In the genomic region with DNA sequence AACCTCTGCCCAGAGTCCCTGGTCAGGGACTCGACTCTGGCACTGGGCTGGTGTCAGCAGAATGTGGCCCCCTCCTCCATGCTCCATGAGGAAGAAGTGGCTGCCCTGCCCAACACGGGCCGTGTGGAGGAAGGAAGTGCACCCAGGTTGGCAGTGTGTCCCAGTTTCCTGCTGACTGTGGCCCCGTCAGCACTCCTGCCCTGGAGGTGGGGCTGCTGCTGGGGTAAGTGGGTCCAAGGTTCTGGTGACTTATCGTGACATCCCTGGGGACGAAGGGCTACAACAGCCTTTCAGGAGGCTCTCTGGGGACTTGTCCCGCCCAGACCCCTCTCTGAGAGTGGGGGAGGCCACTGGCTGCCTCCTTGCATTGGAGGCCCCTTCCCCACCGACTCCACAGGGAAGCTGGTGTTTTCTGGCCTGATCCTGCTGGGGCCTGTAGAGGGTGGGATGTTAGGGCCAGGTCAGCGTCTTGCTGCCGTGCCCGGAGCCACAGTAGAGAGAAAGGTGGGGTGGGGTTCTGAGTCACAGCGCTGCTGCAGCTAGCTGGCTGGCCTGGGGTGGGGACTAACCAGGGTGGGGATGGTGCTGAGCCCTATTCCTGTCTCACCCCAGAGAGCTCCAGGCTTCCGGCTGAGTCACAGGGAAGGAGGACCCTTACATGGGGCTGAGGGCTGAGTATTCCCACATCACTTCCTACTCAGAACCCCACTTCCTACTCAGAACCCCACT, we compare ENCODE assay signal across 10 cellular contexts. TPM values are rescaled to one million over a fixed set of nuclear protein-coding genes. Genes with fewer than 3 reads are reported as not detected.
DNase-seq lines count a peak whose midpoint lies in the region; ATAC-seq, FAIRE-seq and TF ChIP-seq lines count a peak whose summit lies in the region.
"Had no signal": no experiment of that assay in that cellular context is flagged by ENCODE, and none has a peak within 500 bp of the region (broad histone marks: within the 10 kb centered on the region; RNA-seq: fewer than 3 reads in every experiment).

No MANE protein-coding gene starts in this region.

- CTCF ChIA-PET in HCT116 (lab: Charles Lee) = interaction anchor here (0.6 kb wide), 2 partner anchors 9 to 84 kb away, joined by 3 read pairs; no protein-coding TSS in a partner anchor

- peak overlapping the region; percentile 58 for H3K27ac Mint-ChIP-seq in astrocyte (ENCODE audit: unreplicated experiment)

- peak overlapping the region; percentile 74 for H3K9ac ChIP-seq in HCT116 (ENCODE audit: low read length)
- H3K9ac ChIP-seq in astrocyte (ENCODE audit: low read length) = peak overlapping the region; percentile 53

- peaks cover 81% of the 10 kb centered on the region for H3K79me2 ChIP-seq in HCT116 (ENCODE audit: insufficient read depth, low read length)
- no peaks in the 10 kb centered on the region for H3K79me2 ChIP-seq in astrocyte (ENCODE audit: insufficient read depth, low read length)
- peaks cover 79% of the 10 kb centered on the region for H3K79me2 ChIP-seq in hepatocyte

- DNase-seq in HCT116 (ENCODE audit: low read depth, low spot score) (peak; percentile 66), astrocyte (ENCODE audit: low read depth) (peak; percentile 69), hepatocyte (ENCODE audit: low spot score) (peak; percentile 86), small intestine (peak; percentile 98), HuH-7 (ENCODE audit: low spot score) (no peak), iPS-NIHi11 (ENCODE audit: low spot score) (no peak), frontal cortex (ENCODE audit: low spot score in 2 of 2) (no peak)
- DNase-seq: central memory CD4-positive, alpha-beta T cell; NCI-H1436 had no signal

- BruUV-seq in HCT116 (replicated peaks; lab: Mats Ljungman, UMichigan) = no TSS peak

- H4K20me1 ChIP-seq in HCT116 (ENCODE audit: insufficient read depth) (no peaks in the 10 kb centered on the region), astrocyte (ENCODE audit: insufficient read depth, low read length) (no peaks in the 10 kb centered on the region), hepatocyte (ENCODE audit: insufficient read depth, poor library complexity, severe bottlenecking) (no peaks in the 10 kb centered on the region)

- ATAC-seq in HCT116 = peak; percentile 85
- ATAC-seq in HG03342 (IDR thresholded peaks at IDR 0.05; ENCODE audit: unreplicated experiment) = no peak

- peaks cover 3% of the 10 kb centered on the region for H3K4me1 Mint-ChIP-seq in astrocyte (ENCODE audit: low read depth, unreplicated experiment)

- H2AFZ ChIP-seq in HCT116 (ENCODE audit: low read depth, low read length, poor library complexity, severe bottlenecking) (no peak overlapping the region), astrocyte (ENCODE audit: low read depth, low read length) (peak overlapping the region; percentile 84), hepatocyte (no peak overlapping the region)

- H3K36me3 ChIP-seq in HCT116 (ENCODE audit: control insufficient read depth in 1 of 2, insufficient read depth in 2 of 2, low read length in 2 of 2) = no peaks in the 10 kb centered on the region; a peak in 1 of 4 replicates
- no peaks in the 10 kb centered on the region for H3K36me3 ChIP-seq in astrocyte (ENCODE audit: insufficient read depth, low read length)
- no peaks in the 10 kb centered on the region for H3K36me3 ChIP-seq in hepatocyte (replicated peaks; ENCODE audit: insufficient read depth, low read depth)
- H3K36me3 ChIP-seq in small intestine (ENCODE audit: control insufficient read depth in 2 of 2, insufficient read depth in 2 of 2, low read length in 2 of 2) = peaks cover 0 to under 1% of the 10 kb centered on the region in 2 donors

- TF ChIP-seq CTCF in HCT116 (IDR thresholded peaks at IDR 0.05 in 2 of 3, conservative IDR thresholded peaks at IDR 0.05 in 1 of 3; ENCODE audit: borderline replicate concordance in 1 of 3, insufficient read depth in 1 of 3, low read depth in 2 of 3, low read length in 2 of 3) (no peak), astrocyte (IDR thresholded peaks at IDR 0.05; ENCODE audit: insufficient read depth, low read depth, low read length) (no peak), hepatocyte (IDR thresholded peaks at IDR 0.05; ENCODE audit: poor library complexity) (no peak)

- no peak for TF ChIP-seq POLR2A in HCT116 (IDR thresholded peaks at IDR 0.05; ENCODE audit: borderline replicate concordance, extremely low read depth, insufficient read depth, insufficient read length)

- H3K27me3 ChIP-seq in HCT116 (ENCODE audit: insufficient read depth, low read length) (no peaks in the 10 kb centered on the region), astrocyte (ENCODE audit: insufficient read depth, low read length) (no peaks in the 10 kb centered on the region), hepatocyte (no peaks in the 10 kb centered on the region), small intestine (ENCODE audit: control insufficient read depth in 2 of 2, insufficient read depth in 2 of 2, low read length in 2 of 2) (no peaks in the 10 kb centered on the region)

- H3K27ac ChIP-seq in HCT116 (ENCODE audit: low read depth, low read length) (peak overlapping the region; percentile 99), astrocyte (ENCODE audit: low read depth, low read length) (peak overlapping the region; percentile 60), hepatocyte (peak overlapping the region; percentile 90), small intestine (ENCODE audit: low read depth in 1 of 2, low read length in 1 of 2) (peak overlapping the region; percentile 96 to 100)

- FAIRE-seq in astrocyte (lab: Jason Lieb, UNC) = no peak
- no peak for FAIRE-seq in small intestine (lab: Jason Lieb, UNC)
- no peak for FAIRE-seq in frontal cortex (lab: Jason Lieb, UNC)

- H3K4me3 ChIP-seq in HCT116 (replicated peaks in 1 of 2; ENCODE audit: low read depth in 1 of 2, low read length in 2 of 2) (peak overlapping the region; percentile 33 to 52), astrocyte (ENCODE audit: insufficient read depth, low read depth, low read length) (peak overlapping the region; percentile 20), hepatocyte (no peak overlapping the region), small intestine (ENCODE audit: low read depth in 1 of 2, low read length in 2 of 2) (no peak overlapping the region)

- WGBS in hepatocyte (ENCODE audit: low lambda C conversion rate, missing lambda C conversion rate) = 62% methylated on average over 13 of the region's 13 CpGs
- WGBS in small intestine, 3 donors = 14 to 48% (median 27%) methylated on average over 13 of the region's 13 CpGs

- H3K4me3 Mint-ChIP-seq in astrocyte (ENCODE audit: unreplicated experiment) = no peak overlapping the region

- H3K9me2 ChIP-seq in HCT116 (ENCODE audit: insufficient read depth) (no peaks in the 10 kb centered on the region), hepatocyte (replicated peaks; ENCODE audit: insufficient read depth) (no peaks in the 10 kb centered on the region)

- intact Hi-C loops in HCT116 (cut with micrococcal nuclease) = loop anchor here (2.0 to 10.0 kb wide), 2 partner anchors 27 to 467 kb away; no protein-coding TSS in a partner anchor

- H3K9me3 ChIP-seq in HCT116 (ENCODE audit: control insufficient read depth in 1 of 2, insufficient read depth in 1 of 2, low read depth in 1 of 2, low read length in 2 of 2) (no peaks in the 10 kb centered on the region), astrocyte (ENCODE audit: insufficient read depth, low read depth, low read length) (no peaks in the 10 kb centered on the region), hepatocyte (ENCODE audit: low read depth) (no peaks in the 10 kb centered on the region), small intestine (ENCODE audit: control insufficient read depth, low read depth) (no peaks in the 10 kb centered on the region)

- POLR2A ChIA-PET in HCT116 (lab: Charles Lee) = interaction anchor here (1.1 to 1.2 kb wide), 2 partner anchors 11 to 21 kb away, joined by 3 to 4 read pairs; a partner anchor contains a TSS

- peaks cover 3% of the 10 kb centered on the region for H3K36me3 Mint-ChIP-seq in astrocyte (ENCODE audit: low read depth, unreplicated experiment)

- RAD21 ChIA-PET in HCT116 (lab: Charles Lee; ENCODE audit: low non-redundant PET in 1 of 2, low total read pairs in 2 of 2, uncharacterized antibody in 2 of 2, unreplicated experiment in 2 of 2) = interaction anchor here (0.5 to 0.9 kb wide), 2 partner anchors 27 to 55 kb away, joined by 3 read pairs; no protein-coding TSS in a partner anchor

- H3K4me2 ChIP-seq in HCT116 (ENCODE audit: low read length) (peak overlapping the region; percentile 85), astrocyte (ENCODE audit: low read length) (peak overlapping the region; percentile 76), hepatocyte (peak overlapping the region; percentile 14)

- TF ChIP-seq RAD21 in HCT116 (IDR thresholded peaks at IDR 0.05; ENCODE audit: low read depth) = no peak

- H3K4me1 ChIP-seq in HCT116 (ENCODE audit: control insufficient read depth in 1 of 2, insufficient read depth in 2 of 2, low read length in 2 of 2) (peaks cover 55 to 83% of the 10 kb centered on the region in 2 experiments), astrocyte (ENCODE audit: insufficient read depth, low read length) (peaks cover 26% of the 10 kb centered on the region), hepatocyte (ENCODE audit: insufficient read depth) (peaks cover 27% of the 10 kb centered on the region), small intestine (ENCODE audit: control insufficient read depth in 2 of 2, insufficient read depth in 1 of 2, low read depth in 1 of 2, low read length in 1 of 2) (peaks cover 8 to 9% of the 10 kb centered on the region in 2 donors)

- H3K9me3 Mint-ChIP-seq in astrocyte (ENCODE audit: unreplicated experiment) = peaks cover 5% of the 10 kb centered on the region

- H3K27me3 Mint-ChIP-seq in astrocyte (ENCODE audit: low read depth, unreplicated experiment) = no peaks in the 10 kb centered on the region

RNA-seq across cellular contexts. Expression of a gene that starts 10.5 kb away (rescaled TPM):
- total RNA-seq in HCT116 (2021; ENCODE audit: unreplicated experiment) (98.6 TPM), astrocyte (7.0 and 9.9 TPM in 2 replicates), hepatocyte (19.2 and 27.8 TPM in 2 replicates), frontal cortex (35.5 TPM)
- polyA plus RNA-seq in HCT116 (2012) = 180 and 260 TPM in 2 replicates
- polyA plus RNA-seq in hepatocyte (43.5 and 47.9 TPM in 2 replicates), small intestine (10 to 100 TPM; 26.2 to 37.9 (median 31.8) TPM)

RNA-seq across cellular contexts. Expression of a gene that starts 22.1 kb away (rescaled TPM):
- total RNA-seq in HCT116 (2021; ENCODE audit: unreplicated experiment) (92.7 TPM), astrocyte (49.6 and 50.7 TPM in 2 replicates), hepatocyte (49.6 and 53.3 TPM in 2 replicates), frontal cortex (3.7 TPM)
- polyA plus RNA-seq in HCT116 (2012) = 261 and 304 TPM in 2 replicates
- polyA plus RNA-seq in hepatocyte (161 and 163 TPM in 2 replicates), small intestine (100 to 1,000 TPM; 219 to 360 (median 356) TPM)

RNA-seq across cellular contexts. Expression of a gene that starts 22.4 kb away (rescaled TPM):
- total RNA-seq in HCT116 (2021; ENCODE audit: unreplicated experiment) (15.4 TPM), astrocyte (4.1 and 6.0 TPM in 2 replicates), hepatocyte (5.1 and 6.8 TPM in 2 replicates), frontal cortex (4.9 TPM)
- 8.6 and 12.6 TPM in 2 replicates for polyA plus RNA-seq in HCT116 (2012)
- polyA plus RNA-seq in hepatocyte (0.56 and 1.7 TPM in 2 replicates), small intestine (1 to 10 TPM; 4.9 to 7.5 (median 5.6) TPM)

RNA-seq across cellular contexts. Expression of a gene that starts 37.8 kb away (rescaled TPM):
- 1.0 TPM for total RNA-seq in HCT116 (2021; ENCODE audit: unreplicated experiment)
- polyA plus RNA-seq in HCT116 (2012) = 0.95 and 1.8 TPM in 2 replicates
- total RNA-seq in astrocyte = 0.14 TPM in 1 of 2 replicates, not detected in the other
- not detected in 2 replicates for total RNA-seq in hepatocyte
- polyA plus RNA-seq in hepatocyte = 0.27 TPM in 1 of 2 replicates, not detected in the other
- under 1 TPM in 2 of 3 donors, not detected in 1; 0.07 to 0.45 TPM for polyA plus RNA-seq in small intestine
- total RNA-seq in frontal cortex = under 0.01 TPM

RNA-seq across cellular contexts. Expression of a gene that starts 53.9 kb away (rescaled TPM):
- total RNA-seq in HCT116 (2021; ENCODE audit: unreplicated experiment) (72.7 TPM), astrocyte (98.5 and 98.6 TPM in 2 replicates), hepatocyte (62.3 and 65.9 TPM in 2 replicates), frontal cortex (226 TPM)
- 45.2 and 52.8 TPM in 2 replicates for polyA plus RNA-seq in HCT116 (2012)
- polyA plus RNA-seq in hepatocyte (60.0 and 60.2 TPM in 2 replicates), small intestine (10 to 100 TPM; 41.4 to 56.6 (median 43.2) TPM)

Comparison
In these comparisons a context has a peak if more than half of its experiments do, and no peak if none do; other contexts are left out.
1. DNase-seq: peak in HCT116 (single experiment), astrocyte (single experiment), hepatocyte (single experiment) and small intestine (single experiment); none in HuH-7 (single experiment), iPS-NIHi11 (single experiment) and frontal cortex (0 of 2).
2. H3K4me2 ChIP-seq: peak in every context shown above with its lines; median percentile 85 in HCT116; 76 in astrocyte; 14 in hepatocyte.
3. H3K4me3 ChIP-seq: peak in HCT116 (2 of 2) and astrocyte (single experiment); none in hepatocyte (single experiment) and small intestine (0 of 2).
4. RNA of a gene that starts 22.1 kb away (total RNA-seq): 92.7 TPM in HCT116 (single experiment), 49.6 to 53.3 TPM in hepatocyte and 49.6 to 50.7 TPM in astrocyte; 3.7 TPM in frontal cortex (single experiment); every median in the first group is over 10 times any median in the second.
5. Peak in every context shown above with its lines, with median percentiles within 50 percentile points of each other: H3K27ac ChIP-seq.